ENCODE assay signal across 8 cellular contexts in the genomic region with DNA sequence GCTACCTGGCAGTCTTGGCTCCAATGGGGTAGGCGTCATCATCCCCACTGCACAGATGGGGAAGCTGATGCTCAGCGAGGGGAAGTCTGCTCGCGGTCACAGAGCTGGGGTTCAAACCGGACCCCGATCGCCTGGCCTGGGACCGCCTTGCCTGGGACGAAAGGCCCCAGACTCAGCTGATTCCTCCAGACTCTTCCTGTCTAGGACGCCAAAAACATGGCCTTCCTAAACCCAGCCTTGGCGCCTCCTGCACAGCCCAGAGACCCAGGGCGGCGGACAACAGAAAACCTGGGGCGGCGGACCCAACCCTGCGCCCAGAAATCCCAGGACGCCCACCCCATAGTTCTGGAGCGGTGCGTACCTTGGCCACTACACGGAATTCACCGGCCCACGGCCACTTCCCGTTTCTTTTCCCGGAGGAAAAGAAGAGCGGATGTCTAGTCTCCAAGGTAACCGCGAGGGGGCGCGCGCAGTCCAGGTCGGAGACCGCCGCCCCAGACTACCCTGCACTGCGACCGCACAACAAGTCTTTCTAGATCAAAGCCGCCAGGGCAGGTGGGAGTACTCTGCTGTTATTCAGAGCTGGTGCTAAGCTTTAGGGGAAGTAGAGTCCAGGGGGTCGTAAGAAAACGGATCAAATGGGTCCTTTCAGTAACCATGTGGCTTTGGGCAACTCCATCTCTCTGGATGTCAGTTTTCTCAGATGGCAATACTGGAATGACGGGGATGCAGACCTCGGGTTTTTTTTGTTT. TPM values are rescaled to one million over a fixed set of nuclear protein-coding genes. Genes with fewer than 3 reads are reported as not detected.
DNase-seq lines count a peak whose midpoint lies in the region; ATAC-seq and TF ChIP-seq lines count a peak whose summit lies in the region.

No MANE protein-coding gene starts in this region.

- peak; percentile 90 for TF ChIP-seq CTCF in upper lobe of right lung (IDR thresholded peaks at IDR 0.05)

- H3K36me3 ChIP-seq in upper lobe of right lung = no peaks in the 10 kb centered on the region

- POLR2A ChIA-PET in activated naive CD8-positive, alpha-beta T cell treated with anti-CD3 and anti-CD28 coated beads, Interleukin-2, amount 10 ng/mL, durations not matched to agents 7 days and 5 days (lab: Charles Lee) = no interaction called here

- peak; percentile 65 for ATAC-seq in GM21381 (IDR thresholded peaks at IDR 0.05; ENCODE audit: unreplicated experiment)
- ATAC-seq in activated naive CD8-positive, alpha-beta T cell treated with anti-CD3 and anti-CD28 coated beads, Interleukin-2, amount 10 ng/mL, durations not matched to agents 7 days and 5 days (ENCODE audit: low read depth) = peak; percentile 82
- peak; percentile 89 for ATAC-seq in upper lobe of right lung

- no peak overlapping the region for H3K27ac Mint-ChIP-seq in activated naive CD8-positive, alpha-beta T cell treated with anti-CD3 and anti-CD28 coated beads, Interleukin-2, amount 10 ng/mL, durations not matched to agents 7 days and 5 days

- peak overlapping the region; percentile 72 for H3K4me3 Mint-ChIP-seq in activated naive CD8-positive, alpha-beta T cell treated with anti-CD3 and anti-CD28 coated beads, Interleukin-2, amount 10 ng/mL, durations not matched to agents 7 days and 5 days

- peaks cover 5% of the 10 kb centered on the region for H3K4me1 ChIP-seq in upper lobe of right lung

- peaks cover 3% of the 10 kb centered on the region for H3K27me3 ChIP-seq in upper lobe of right lung

- H3K36me3 Mint-ChIP-seq in activated naive CD8-positive, alpha-beta T cell treated with anti-CD3 and anti-CD28 coated beads, Interleukin-2, amount 10 ng/mL, durations not matched to agents 7 days and 5 days = no peaks in the 10 kb centered on the region

- peak overlapping the region; percentile 51 for H3K4me3 ChIP-seq in upper lobe of right lung

- no peaks in the 10 kb centered on the region for H3K9me3 ChIP-seq in upper lobe of right lung

- peaks cover 5% of the 10 kb centered on the region for H3K4me1 Mint-ChIP-seq in activated naive CD8-positive, alpha-beta T cell treated with anti-CD3 and anti-CD28 coated beads, Interleukin-2, amount 10 ng/mL, durations not matched to agents 7 days and 5 days

- no peak overlapping the region for H3K27ac ChIP-seq in upper lobe of right lung

- DNase-seq in COLO668 (lab: John Stamatoyannopoulos, UW; ENCODE audit: unreplicated experiment) = peak; percentile 75
- peak; percentile 51 for DNase-seq in KG1 (lab: John Stamatoyannopoulos, UW)
- peak; percentile 42 for DNase-seq in SKM-1 treated with dmso at 0.1 percent for 144 hours (lab: John Stamatoyannopoulos, UW; ENCODE audit: unreplicated experiment)
- peak; percentile 80 for DNase-seq in activated naive CD8-positive, alpha-beta T cell treated with anti-CD3 and anti-CD28 coated beads, Interleukin-2, amount 10 ng/mL, durations not matched to agents 7 days and 5 days
- DNase-seq in cardiac septum (ENCODE audit: low spot score) = peak; percentile 89
- DNase-seq in posterior cingulate gyrus = peak in 9 of 10 donors; percentile 54 to 95 (median 76)
- peak; percentile 89 for DNase-seq in upper lobe of right lung

- intact Hi-C loops in cardiac septum (cut with DNase I) = loop anchor here (2.0 to 10.0 kb wide), 3 partner anchors 57 to 385 kb away; a partner anchor contains a TSS
- intact Hi-C loops in posterior cingulate gyrus (cut with DNase I) = loop anchor here (5.0 kb wide), 1 partner anchor 57 kb away; a partner anchor contains a TSS
- intact Hi-C loops in upper lobe of right lung (cut with DNase I) = no loop called here

- no peaks in the 10 kb centered on the region for H3K9me3 Mint-ChIP-seq in activated naive CD8-positive, alpha-beta T cell treated with anti-CD3 and anti-CD28 coated beads, Interleukin-2, amount 10 ng/mL, durations not matched to agents 7 days and 5 days

- H3K27me3 Mint-ChIP-seq in activated naive CD8-positive, alpha-beta T cell treated with anti-CD3 and anti-CD28 coated beads, Interleukin-2, amount 10 ng/mL, durations not matched to agents 7 days and 5 days = peaks cover 61% of the 10 kb centered on the region

RNA-seq across cellular contexts. Expression of a gene that starts 4.9 kb away (rescaled TPM):
- total RNA-seq in activated naive CD8-positive, alpha-beta T cell treated with anti-CD3 and anti-CD28 coated beads, Interleukin-2, amount 10 ng/mL, durations not matched to agents 7 days and 5 days = not detected
- total RNA-seq in cardiac septum = 4.3 TPM
- total RNA-seq in upper lobe of right lung = 1.1 TPM

RNA-seq across cellular contexts. Expression of a gene that starts 29.7 kb away (rescaled TPM):
- total RNA-seq in activated naive CD8-positive, alpha-beta T cell treated with anti-CD3 and anti-CD28 coated beads, Interleukin-2, amount 10 ng/mL, durations not matched to agents 7 days and 5 days = under 1 TPM in 1 of 2 experiments, not detected in 1; 0.50 TPM
- total RNA-seq in cardiac septum (0.57 TPM), upper lobe of right lung (1.2 TPM)

RNA-seq across cellular contexts. Expression of a gene that starts 57.5 kb away (rescaled TPM):
- 10 to 100 TPM; 32.8 to 34.9 TPM for total RNA-seq in activated naive CD8-positive, alpha-beta T cell treated with anti-CD3 and anti-CD28 coated beads, Interleukin-2, amount 10 ng/mL, durations not matched to agents 7 days and 5 days
- total RNA-seq in cardiac septum (48.6 TPM), upper lobe of right lung (42.8 TPM)
